Comparison of ENCODE assay signal across 8 cellular contexts in genomic region chr12:4269279-4269991, GRCh38. TPM values are rescaled to one million over a fixed set of nuclear protein-coding genes. Genes with fewer than 3 reads are reported as not detected.
DNase-seq lines count a peak whose midpoint lies in the region; ATAC-seq and TF ChIP-seq lines count a peak whose summit lies in the region.

No MANE protein-coding gene starts in this region.

- CTCF ChIA-PET in PC-3 (lab: Charles Lee): no interaction called here

- TF ChIP-seq POLR2A in GM18505 (IDR thresholded peaks at IDR 0.05; ENCODE audit: borderline replicate concordance, extremely low read depth, insufficient read depth, insufficient read length): peak; percentile 38

- no peak overlapping the region for H3K14ac ChIP-seq in mesenchymal stem cell (ENCODE audit: low read length in 2 of 2)

- no peaks in the 10 kb centered on the region for H4K20me1 ChIP-seq in PC-3 (ENCODE audit: low read length)

- H2AK5ac ChIP-seq in mesenchymal stem cell (ENCODE audit: low read length, severe bottlenecking): no peak overlapping the region

- ATAC-seq in GM18505 (IDR thresholded peaks at IDR 0.05; ENCODE audit: unreplicated experiment): peak; percentile 43
- no peak for ATAC-seq in GM21528 (IDR thresholded peaks at IDR 0.05; ENCODE audit: low FRiP score, unreplicated experiment)
- no peak for ATAC-seq in PC-3

- peak in 34 of 56 donors; percentile 5 to 39 (median 21) for TF ChIP-seq CTCF in dorsolateral prefrontal cortex (IDR thresholded peaks at IDR 0.05 in 54 of 56, conservative IDR thresholded peaks at IDR 0.05 in 2 of 56; ENCODE audit: low read depth in 1 of 56, partially characterized antibody in 56 of 56)
- no peak for TF ChIP-seq CTCF in PC-3 (conservative IDR thresholded peaks at IDR 0.05; ENCODE audit: low read depth, low read length)

- intact Hi-C loops in dorsolateral prefrontal cortex (cut with DNase I) (no loop called here), PC-3 (cut with micrococcal nuclease) (no loop called here)

- no peaks in the 10 kb centered on the region for H3F3A ChIP-seq in PC-3 (ENCODE audit: low read length, unreplicated experiment)

- peaks cover 6% of the 10 kb centered on the region for H3K79me1 ChIP-seq in mesenchymal stem cell (replicated peaks; ENCODE audit: low read length, poor library complexity, severe bottlenecking)

- peak overlapping the region in 1 of 2 experiments; percentile 55 for H3K4ac ChIP-seq in mesenchymal stem cell (ENCODE audit: low read depth in 1 of 2, low read length in 2 of 2)

- H3K9ac ChIP-seq in mesenchymal stem cell (ENCODE audit: low read length) (peak overlapping the region; percentile 77), PC-3 (ENCODE audit: low read length) (no peak overlapping the region)

- H2AFZ ChIP-seq in mesenchymal stem cell (ENCODE audit: low read depth, low read length) (no peak overlapping the region), PC-3 (ENCODE audit: low read length) (no peak overlapping the region)

- H3K27me3 ChIP-seq in dorsolateral prefrontal cortex (peaks cover 0 to 91% (median 18%) of the 10 kb centered on the region in 45 donors), mesenchymal stem cell (ENCODE audit: control insufficient read depth in 1 of 2, insufficient read depth in 1 of 2, low read length in 2 of 2) (peaks cover 53 to 87% of the 10 kb centered on the region in 2 experiments), PC-3 (ENCODE audit: low read length) (peaks cover 87% of the 10 kb centered on the region)

- H2BK12ac ChIP-seq in mesenchymal stem cell (ENCODE audit: low read length in 2 of 2): no peak overlapping the region

- H3K9me2 ChIP-seq in PC-3 (replicated peaks; ENCODE audit: low read length): no peaks in the 10 kb centered on the region

- H3K27ac ChIP-seq in dorsolateral prefrontal cortex (peak overlapping the region in 48 of 59 donors; percentile 9 to 86 (median 67)), mesenchymal stem cell (ENCODE audit: low read length, poor library complexity, severe bottlenecking) (no peak overlapping the region), PC-3 (ENCODE audit: low read length) (no peak overlapping the region)

- whole genome bisulfite sequencing in mesenchymal stem cell: under 1% methylated on average over 42 of the region's 73 CpGs

- H2BK120ac ChIP-seq in mesenchymal stem cell (ENCODE audit: low read depth, low read length): peak overlapping the region; percentile 50

- peaks cover 29% of the 10 kb centered on the region for H3K4me1 ChIP-seq in mesenchymal stem cell (ENCODE audit: control insufficient read depth, insufficient read depth, low read depth, low read length)
- no peaks in the 10 kb centered on the region for H3K4me1 ChIP-seq in PC-3 (ENCODE audit: insufficient read depth, low read length)

- no peak overlapping the region for H4K8ac ChIP-seq in mesenchymal stem cell (ENCODE audit: low read length)

- H3K4me3 ChIP-seq in dorsolateral prefrontal cortex (peak overlapping the region; percentile 2 to 89 (median 71)), mesenchymal stem cell (ENCODE audit: insufficient read depth in 1 of 2, low read depth in 1 of 2, low read length in 2 of 2) (peak overlapping the region; percentile 57 to 60), PC-3 (ENCODE audit: low read length) (no peak overlapping the region)

- no peak overlapping the region for H4K91ac ChIP-seq in mesenchymal stem cell (ENCODE audit: low read length)

- no TSS peak for BruUV-seq in PC-3 (replicated peaks; lab: Mats Ljungman, UMichigan)

- H3K4me2 ChIP-seq in mesenchymal stem cell (ENCODE audit: low read length, poor library complexity, severe bottlenecking) (peak overlapping the region; percentile 85), PC-3 (ENCODE audit: low read length) (no peak overlapping the region)

- H3K36me3 ChIP-seq in mesenchymal stem cell (ENCODE audit: control insufficient read depth in 1 of 2, insufficient read depth in 2 of 2, low read depth in 1 of 2, low read length in 2 of 2) (no peaks in the 10 kb centered on the region), PC-3 (ENCODE audit: low read depth, low read length) (no peaks in the 10 kb centered on the region)

- H3K9me3 ChIP-seq in mesenchymal stem cell (ENCODE audit: control insufficient read depth, low read length) (no peaks in the 10 kb centered on the region), PC-3 (ENCODE audit: low read length) (no peaks in the 10 kb centered on the region)

- DNase-seq in LoVo (ENCODE audit: low spot score): peak; percentile 47
- peak; percentile 91 to 94 for DNase-seq in activated CD4-positive, alpha-beta T cell treated with anti-CD3 and anti-CD28 coated beads, Interleukin-2, amount 50 U/mL, for 24 hours (ENCODE audit: low read depth in 1 of 2, low spot score in 1 of 2)
- DNase-seq in dorsolateral prefrontal cortex: peak in 5 of 10 donors; percentile 70 to 85 (median 75)
- peak; percentile 75 for DNase-seq in mesenchymal stem cell
- peak; percentile 87 to 96 (median 89) for DNase-seq in stimulated activated CD4-positive, alpha-beta T cell treated with anti-CD3 and anti-CD28 coated beads, TNF-alpha, amount 100 ng/mL, for 48 hours (ENCODE audit: low read depth in 3 of 3)
- DNase-seq in PC-3: no peak

- peak overlapping the region; percentile 74 for H2BK5ac ChIP-seq in mesenchymal stem cell (ENCODE audit: low read depth, low read length, poor library complexity, severe bottlenecking)

- no peak overlapping the region for H3K23ac ChIP-seq in mesenchymal stem cell (ENCODE audit: low read length in 2 of 2)

- peak overlapping the region; percentile 6 for H2BK15ac ChIP-seq in mesenchymal stem cell (ENCODE audit: low read depth, poor library complexity, severe bottlenecking)

- H3K18ac ChIP-seq in mesenchymal stem cell (ENCODE audit: low read depth in 1 of 2, low read length in 2 of 2): peak overlapping the region; percentile 32 to 77

- H3K79me2 ChIP-seq in PC-3 (ENCODE audit: low read length): no peaks in the 10 kb centered on the region

- POLR2A ChIA-PET in PC-3 (lab: Charles Lee; ENCODE audit: unreplicated experiment): no interaction called here

RNA-seq across cellular contexts. Expression of gene CCND2, which starts 4.1 kb away (rescaled TPM):
- total RNA-seq in dorsolateral prefrontal cortex: 100 to 1,000 TPM in 100 of 120 experiments, 10 to 100 TPM in 20; 42.3 to 172 (median 122) TPM
- 42.1 TPM for polyA plus RNA-seq in mesenchymal stem cell (2013, experiment 1 of 2)
- 38.2 TPM for polyA plus RNA-seq in mesenchymal stem cell (2013, experiment 2 of 2)
- not detected in 2 replicates for total RNA-seq in PC-3 (2014; rRNA removed)

RNA-seq across cellular contexts. Expression of gene TIGAR, which starts 51.6 kb away (rescaled TPM):
- total RNA-seq in dorsolateral prefrontal cortex (10 to 100 TPM in 108 of 120 experiments, 1 to 10 TPM in 12; 6.8 to 24.9 (median 15.4) TPM), PC-3 (2014; rRNA removed) (3.7 and 4.6 TPM in 2 replicates)
- 24.2 TPM for polyA plus RNA-seq in mesenchymal stem cell (2013, experiment 1 of 2)
- polyA plus RNA-seq in mesenchymal stem cell (2013, experiment 2 of 2): 25.9 TPM

Comparison
In these comparisons a context has a peak if more than half of its experiments do, and no peak if none do; other contexts are left out.
1. H3K27ac ChIP-seq: peak in dorsolateral prefrontal cortex (48 of 59); none in mesenchymal stem cell (single experiment) and PC-3 (single experiment).
2. RNA of gene CCND2, which starts 4.1 kb away (total RNA-seq): 42.3 to 172 TPM in dorsolateral prefrontal cortex; not detected in PC-3; every median in the first group is over 10 times any median in the second.